Comparison of ENCODE assay signal across 17 cellular contexts in genomic region chr6:163986313-163986712, GRCh38.
DNase-seq lines count a peak whose midpoint lies in the region; ATAC-seq and TF ChIP-seq lines count a peak whose summit lies in the region.
"Had no signal": no experiment of that assay in that cellular context is flagged by ENCODE, and none has a peak within 500 bp of the region (broad histone marks: within the 10 kb centered on the region; RNA-seq: fewer than 3 reads in every experiment).

No MANE protein-coding gene starts in this region.

- H4K12ac ChIP-seq in trophoblast cell (ENCODE audit: low read depth, low read length) = no peak overlapping the region

- no peaks in the 10 kb centered on the region for H3K36me3 Mint-ChIP-seq in natural killer cell

- no peaks in the 10 kb centered on the region for H3K36me3 ChIP-seq in trophoblast cell (ENCODE audit: control insufficient read depth in 1 of 2, insufficient read depth in 2 of 2, low read length in 2 of 2)
- H3K36me3 ChIP-seq: MG63, neutrophil, uterus had no signal

- intact Hi-C loops in left cardiac atrium (cut with DNase I) (no loop called here), natural killer cell (cut with micrococcal nuclease) (loop anchor here (10.0 kb wide), 1 partner anchor 118 kb away; no protein-coding TSS in a partner anchor)

- H3K14ac ChIP-seq in trophoblast cell (ENCODE audit: low read length) = no peak overlapping the region

- no peak overlapping the region for H2AFZ ChIP-seq in trophoblast cell (ENCODE audit: insufficient read depth, low read length, poor library complexity)

- H2BK5ac ChIP-seq in trophoblast cell (ENCODE audit: low read depth, low read length, poor library complexity) = no peak overlapping the region

- H3K4me3 Mint-ChIP-seq in natural killer cell = no peak overlapping the region
- H3K4me3 Mint-ChIP-seq: activated CD4-positive, alpha-beta T cell treated with anti-CD3 and anti-CD28 coated beads for 36 hours had no signal

- no CpG with 5 or more reads among the region's 5 CpGs for WGBS in trophoblast cell (ENCODE audit: extremely low coverage, insufficient coverage, insufficient read length)

- DNase-seq in HK-2 (ENCODE audit: unreplicated experiment) (peak; percentile 11), astrocyte of the spinal cord (ENCODE audit: low read depth, low spot score) (peak; percentile 32), left cardiac atrium (peak; percentile 66), trophoblast cell (peak; percentile 96 to 97), natural killer cell (no peak), T1000 (lab: John Stamatoyannopoulos, UW) (no peak)
- no peak for DNase-seq in activated CD4-positive, alpha-beta T cell treated with anti-CD3 and anti-CD28 coated beads, Interleukin-2, amount 50 U/mL, for 4 hours
- DNase-seq: activated CD4-positive, alpha-beta T cell treated with anti-CD3 and anti-CD28 coated beads for 36 hours; NCI-H1694; NCI-H510A treated with DMSO at 0.1 percent for 48 hours; retina; uterus had no signal

- no peak overlapping the region for H3K23ac ChIP-seq in trophoblast cell (ENCODE audit: low read length)

- no peak overlapping the region for H3K27ac Mint-ChIP-seq in natural killer cell
- H3K27ac Mint-ChIP-seq: activated CD4-positive, alpha-beta T cell treated with anti-CD3 and anti-CD28 coated beads for 36 hours had no signal

- no peak overlapping the region for H2AK5ac ChIP-seq in trophoblast cell (ENCODE audit: low read length)

- no peak overlapping the region for H3K4me2 ChIP-seq in trophoblast cell (ENCODE audit: low read length)

- H3K4ac ChIP-seq in trophoblast cell (ENCODE audit: low read depth, low read length) = no peak overlapping the region

- H4K8ac ChIP-seq in trophoblast cell (ENCODE audit: low read depth, low read length) = no peak overlapping the region

- in situ Hi-C loops in astrocyte of the spinal cord (cut with HindIII; ENCODE audit: low sequenced_read_pairs) = no loop called here

- peaks cover 3 to 8% of the 10 kb centered on the region in 2 experiments for H3K4me1 ChIP-seq in trophoblast cell (ENCODE audit: control insufficient read depth in 1 of 2, insufficient read depth in 2 of 2, low read length in 2 of 2)
- H3K4me1 ChIP-seq: uterus had no signal

- no peak overlapping the region for H3K18ac ChIP-seq in trophoblast cell (ENCODE audit: low read length)

- no peaks in the 10 kb centered on the region for H3K9me3 Mint-ChIP-seq in natural killer cell

- H3K9ac ChIP-seq in trophoblast cell (ENCODE audit: low read length) = no peak overlapping the region

- H3K27ac ChIP-seq in trophoblast cell (ENCODE audit: low read depth, low read length) = no peak overlapping the region
- H3K27ac ChIP-seq: coronary artery, neutrophil, SK-N-MC, uterus had no signal

- H3K27me3 Mint-ChIP-seq in natural killer cell (ENCODE audit: low read depth in 2 of 2) = peaks cover 0 to 2% of the 10 kb centered on the region in 2 donors

- H3K9me3 ChIP-seq in trophoblast cell (ENCODE audit: insufficient read depth, low read depth, low read length) = no peaks in the 10 kb centered on the region
- H3K9me3 ChIP-seq: MG63, neutrophil, uterus had no signal

- H3K79me2 ChIP-seq in trophoblast cell (ENCODE audit: control insufficient read depth, insufficient read depth, low read length, poor library complexity) = no peaks in the 10 kb centered on the region

- no peaks in the 10 kb centered on the region for H3K27me3 ChIP-seq in trophoblast cell (ENCODE audit: insufficient read depth, low read length)
- H3K27me3 ChIP-seq: MG63, uterus had no signal

- no peak overlapping the region for H4K91ac ChIP-seq in trophoblast cell (ENCODE audit: low read depth, low read length)

- no peak overlapping the region for H2BK12ac ChIP-seq in trophoblast cell (ENCODE audit: low read length)

- peaks cover 2% of the 10 kb centered on the region for H3K79me1 ChIP-seq in trophoblast cell (ENCODE audit: low read length)

- ATAC-seq in left cardiac atrium (peak; percentile 56 to 92), GM18909 (IDR thresholded peaks at IDR 0.05; ENCODE audit: poor library complexity, unreplicated experiment) (no peak), natural killer cell (no peak)
- ATAC-seq: activated CD4-positive, alpha-beta T cell treated with anti-CD3 and anti-CD28 coated beads for 36 hours had no signal

- H3K4me3 ChIP-seq in astrocyte of the spinal cord (ENCODE audit: low read depth, low read length) (no peak overlapping the region), trophoblast cell (ENCODE audit: low read depth, low read length) (no peak overlapping the region)
- H3K4me3 ChIP-seq: coronary artery, MG63, SK-N-MC, uterus had no signal

- no peak overlapping the region for H2BK120ac ChIP-seq in trophoblast cell (ENCODE audit: insufficient read depth, low read length, poor library complexity)

- TF ChIP-seq CTCF in astrocyte of the spinal cord (IDR thresholded peaks at IDR 0.05; ENCODE audit: low read depth, low read length) (no peak), natural killer cell (IDR thresholded peaks at IDR 0.05) (no peak)

- H3K4me1 Mint-ChIP-seq in natural killer cell = peaks cover 23 to 28% of the 10 kb centered on the region in 2 donors

Comparison
In these comparisons a context has a peak if more than half of its experiments do, and no peak if none do; other contexts are left out.
1. DNase-seq: peak in HK-2 (single experiment), astrocyte of the spinal cord (single experiment), left cardiac atrium (single experiment) and trophoblast cell (2 of 2); none in activated CD4-positive, alpha-beta T cell treated with anti-CD3 and anti-CD28 coated beads, Interleukin-2, amount 50 U/mL, for 4 hours (0 of 2), natural killer cell (single experiment) and T1000 (single experiment).
2. ATAC-seq: peak in left cardiac atrium (2 of 2); none in GM18909 (single experiment) and natural killer cell (0 of 3).